15 cellular contexts compared by ENCODE assay signal in genomic region chr1:221637641-221638041, GRCh38.
DNase-seq lines count a peak whose midpoint lies in the region; ATAC-seq and TF ChIP-seq lines count a peak whose summit lies in the region.
"Had no signal": no experiment of that assay in that cellular context is flagged by ENCODE, and none has a peak within 500 bp of the region (broad histone marks: within the 10 kb centered on the region; RNA-seq: fewer than 3 reads in every experiment).

No MANE protein-coding gene starts in this region.

- H3K27ac ChIP-seq in AG04450 (ENCODE audit: low read depth, low read length): no peak overlapping the region
- H3K27ac ChIP-seq: BLaER1, epithelial cell of prostate, uterus had no signal

- H3K9me3 ChIP-seq in AG04450 (ENCODE audit: control insufficient read depth, insufficient read depth, low read length): no peaks in the 10 kb centered on the region
- H3K9me3 ChIP-seq: BLaER1, uterus had no signal

- 0 out of 2 replicates have a peak, but pooled peaks have one; percentile 7 for TF ChIP-seq CTCF in AG04450 (IDR thresholded peaks at IDR 0.05; ENCODE audit: low read depth, low read length)
- TF ChIP-seq CTCF in HFF-Myc (IDR thresholded peaks at IDR 0.05; ENCODE audit: low read depth, low read length, missing control alignments): no peak
- peak; percentile 26 for TF ChIP-seq CTCF in choroid plexus epithelial cell (conservative IDR thresholded peaks at IDR 0.05; ENCODE audit: low read depth, low read length)

- H3K4me3 ChIP-seq in AG04450 (ENCODE audit: low read depth, low read length): no peak overlapping the region
- no peak overlapping the region for H3K4me3 ChIP-seq in HFF-Myc (replicated peaks; ENCODE audit: low read depth, low read length)
- no peak overlapping the region for H3K4me3 ChIP-seq in choroid plexus epithelial cell (ENCODE audit: low read depth, low read length)
- H3K4me3 ChIP-seq: BLaER1, uterus had no signal

- CTCF ChIA-PET in AG04450 (lab: Charles Lee): interaction anchor here (0.5 to 1.3 kb wide), 5 partner anchors 20 to 160 kb away, joined by 3 to 9 read pairs (median 4); no protein-coding TSS in a partner anchor

- no peak for ATAC-seq in GM18519 (IDR thresholded peaks at IDR 0.05; ENCODE audit: low FRiP score, unreplicated experiment)
- no peak for ATAC-seq in stimulated activated naive CD8-positive, alpha-beta T cell treated with anti-CD3 and anti-CD28 coated beads, Interleukin-15, Interleukin-2, amounts not matched to agents 100 U/mL and 50 U/mL, for 24 hours

- POLR2A ChIA-PET in AG04450 (lab: Yijun Ruan, JAX): no interaction called here

- no peaks in the 10 kb centered on the region for H3K27me3 ChIP-seq in AG04450 (ENCODE audit: control insufficient read depth, insufficient read depth, low read length)
- H3K27me3 ChIP-seq: BLaER1, uterus had no signal

- DNase-seq in AG04450 (ENCODE audit: low read depth, low spot score): no peak
- DNase-seq in HFF-Myc (ENCODE audit: extremely low read depth, low read depth): peak; percentile 35
- DNase-seq in choroid plexus epithelial cell (ENCODE audit: low read depth): peak; percentile 57
- DNase-seq in kidney tubule cell (ENCODE audit: low spot score): peak; percentile 43
- no peak for DNase-seq in NCI-H1092 treated with DMSO at 0.1 percent for 48 hours (lab: John Stamatoyannopoulos, UW)
- DNase-seq in NCI-H146 treated with DMSO at 0.1 percent for 48 hours (lab: John Stamatoyannopoulos, UW; ENCODE audit: unreplicated experiment): no peak
- DNase-seq in stimulated activated naive CD8-positive, alpha-beta T cell treated with anti-CD3 and anti-CD28 coated beads, Interleukin-15, Interleukin-2, amounts not matched to agents 100 U/mL and 50 U/mL, for 24 hours: no peak
- DNase-seq: activated CD4-positive, alpha-beta T cell treated with anti-CD3 and anti-CD28 coated beads for 48 hours; NCI-H1048; NCI-H748 treated with DMSO at 0.1 percent for 48 hours; stimulated activated CD4-positive, alpha-beta T cell treated with anti-CD3 and anti-CD28 coated beads, Interleukin-15, amount 100 ng/mL, for 24 hours; uterus had no signal

Comparison
In these comparisons a context has a peak if more than half of its experiments do, and no peak if none do; other contexts are left out.
1. DNase-seq: peak in HFF-Myc (single experiment), choroid plexus epithelial cell (single experiment) and kidney tubule cell (single experiment); none in AG04450 (single experiment), NCI-H1092 treated with DMSO at 0.1 percent for 48 hours (single experiment), NCI-H146 treated with DMSO at 0.1 percent for 48 hours (single experiment) and stimulated activated naive CD8-positive, alpha-beta T cell treated with anti-CD3 and anti-CD28 coated beads, Interleukin-15, Interleukin-2, amounts not matched to agents 100 U/mL and 50 U/mL, for 24 hours (single experiment).